In the genomic region with DNA sequence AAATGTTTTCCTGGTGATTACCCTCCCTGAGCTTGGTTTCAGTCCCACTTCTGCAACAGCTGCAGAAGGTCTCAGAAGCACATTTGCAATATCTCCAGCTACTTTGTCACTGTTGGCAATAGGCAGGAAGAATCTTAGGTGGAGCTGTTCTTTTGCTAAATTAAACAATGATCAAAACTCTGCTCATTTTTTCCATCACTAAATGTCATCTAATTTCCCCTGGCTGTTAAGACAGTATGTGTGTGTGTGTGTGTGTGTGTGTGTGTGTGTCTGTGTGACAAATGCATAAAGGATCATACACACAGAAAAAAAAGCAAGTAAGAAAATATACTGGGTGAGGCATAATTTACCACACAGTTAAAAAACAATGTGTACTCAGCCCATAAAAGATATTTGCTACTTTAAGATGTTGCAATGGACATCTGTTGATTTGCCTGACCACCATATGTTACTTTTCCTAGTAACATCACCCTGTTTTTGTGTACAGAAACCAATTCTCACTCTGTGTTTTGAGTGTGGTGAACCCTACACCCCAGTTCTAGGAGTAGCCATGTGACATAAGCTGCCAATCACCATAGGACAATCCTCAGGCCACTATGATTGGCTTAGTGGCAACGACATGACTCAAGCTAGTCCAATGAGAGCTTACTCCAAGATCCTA, we compare ENCODE assay signal across 13 cellular contexts.
DNase-seq lines count a peak whose midpoint lies in the region; ATAC-seq, FAIRE-seq and TF ChIP-seq lines count a peak whose summit lies in the region.
"Had no signal": no experiment of that assay in that cellular context is flagged by ENCODE, and none has a peak within 500 bp of the region (broad histone marks: within the 10 kb centered on the region; RNA-seq: fewer than 3 reads in every experiment).

No MANE protein-coding gene starts in this region.

- H3K4me1 ChIP-seq in esophagus muscularis mucosa (peaks cover 0 to 34% (median 17%) of the 10 kb centered on the region in 4 donors), rectal smooth muscle tissue (ENCODE audit: control insufficient read depth, insufficient read depth, low read length) (no peaks in the 10 kb centered on the region), Caco-2 (no peaks in the 10 kb centered on the region), small intestine (ENCODE audit: control insufficient read depth in 2 of 2, insufficient read depth in 1 of 2, low read depth in 1 of 2, low read length in 1 of 2) (no peaks in the 10 kb centered on the region)

- H3K27ac Mint-ChIP-seq in Caco-2 (ENCODE audit: unreplicated experiment) = no peak overlapping the region

- peak; percentile 44 for ATAC-seq in GM18867 (IDR thresholded peaks at IDR 0.05; ENCODE audit: unreplicated experiment)
- peak; percentile 53 for ATAC-seq in HG03159 (IDR thresholded peaks at IDR 0.05; ENCODE audit: unreplicated experiment)
- ATAC-seq in HG03095 (IDR thresholded peaks at IDR 0.05; ENCODE audit: unreplicated experiment) = no peak
- ATAC-seq: HepG2, left lobe of liver had no signal

- no peak for FAIRE-seq in small intestine (lab: Jason Lieb, UNC)
- FAIRE-seq: colon, H1, HepG2 had no signal

- intact Hi-C loops in esophagus muscularis mucosa (cut with DNase I) = no loop called here
- intact Hi-C loops in Caco-2 (cut with micrococcal nuclease; ENCODE audit: unreplicated experiment) = no loop called here

- POLR2A ChIA-PET in Caco-2 (lab: Charles Lee) = no interaction called here

- no peaks in the 10 kb centered on the region for H3K36me3 Mint-ChIP-seq in Caco-2 (ENCODE audit: insufficient read depth, unreplicated experiment)

- DNase-seq in esophagus muscularis mucosa (ENCODE audit: extremely low spot score) (peak; percentile 83), DMS153 (lab: John Stamatoyannopoulos, UW) (no peak), Caco-2 (no peak), small intestine (no peak)
- DNase-seq: activated CD4-positive, alpha-beta T cell treated with anti-CD3 and anti-CD28 coated beads, Interleukin-2, amount 50 U/mL, for 4 hours had no signal

- H3K4me3 Mint-ChIP-seq in Caco-2 (ENCODE audit: unreplicated experiment) = no peak overlapping the region

- CTCF ChIA-PET in Caco-2 (lab: Charles Lee) = no interaction called here

- 83% methylated on average over 1 of the region's 1 CpG for WGBS in esophagus muscularis mucosa
- WGBS in small intestine, 3 donors = 35 to 63% (median 47%) methylated on average over 1 of the region's 1 CpG

- TF ChIP-seq CTCF in esophagus muscularis mucosa (IDR thresholded peaks at IDR 0.05) (no peak), Caco-2 (IDR thresholded peaks at IDR 0.05; ENCODE audit: insufficient read depth in 1 of 2, low read depth in 1 of 2, low read length in 1 of 2, severe bottlenecking in 1 of 2, unreplicated experiment in 1 of 2) (no peak)

- TF ChIP-seq EP300 in esophagus muscularis mucosa (IDR thresholded peaks at IDR 0.05) = no peak

- H3K27me3 ChIP-seq in esophagus muscularis mucosa (no peaks in the 10 kb centered on the region), rectal smooth muscle tissue (ENCODE audit: control insufficient read depth, insufficient read depth, low read length) (no peaks in the 10 kb centered on the region), Caco-2 (replicated peaks; ENCODE audit: control insufficient read depth, insufficient read depth, low read length) (no peaks in the 10 kb centered on the region), small intestine (ENCODE audit: control insufficient read depth in 2 of 2, insufficient read depth in 2 of 2, low read length in 2 of 2) (no peaks in the 10 kb centered on the region)

- H3K4me3 ChIP-seq in esophagus muscularis mucosa = no peak overlapping the region
- no peak overlapping the region for H3K4me3 ChIP-seq in rectal smooth muscle tissue (ENCODE audit: low read length)
- H3K4me3 ChIP-seq in Caco-2 (ENCODE audit: low read depth, low read length) = no peak overlapping the region
- no peak overlapping the region for H3K4me3 ChIP-seq in small intestine (ENCODE audit: low read depth in 1 of 2, low read length in 2 of 2)

- H3K9me3 ChIP-seq in esophagus muscularis mucosa (peaks cover 0 to 4% (median 0%) of the 10 kb centered on the region in 4 donors), Caco-2 (no peaks in the 10 kb centered on the region), small intestine (ENCODE audit: control insufficient read depth, low read depth) (no peaks in the 10 kb centered on the region)

- no peaks in the 10 kb centered on the region for H3K36me3 ChIP-seq in esophagus muscularis mucosa
- no peaks in the 10 kb centered on the region for H3K36me3 ChIP-seq in rectal smooth muscle tissue (ENCODE audit: control insufficient read depth, insufficient read depth, low read length)
- no peaks in the 10 kb centered on the region for H3K36me3 ChIP-seq in Caco-2 (ENCODE audit: control insufficient read depth, insufficient read depth, low read length)
- no peaks in the 10 kb centered on the region for H3K36me3 ChIP-seq in small intestine (ENCODE audit: control insufficient read depth in 2 of 2, insufficient read depth in 2 of 2, low read length in 2 of 2)

- no TSS peak for BruUV-seq in Caco-2 (replicated peaks; lab: Mats Ljungman, UMichigan)

- no peak overlapping the region for H3K9ac ChIP-seq in rectal smooth muscle tissue (ENCODE audit: low read length)

- H3K9me3 Mint-ChIP-seq in Caco-2 (ENCODE audit: unreplicated experiment) = no peaks in the 10 kb centered on the region

- H3K4me1 Mint-ChIP-seq in Caco-2 (ENCODE audit: low read depth, unreplicated experiment) = no peaks in the 10 kb centered on the region

- TF ChIP-seq POLR2A in esophagus muscularis mucosa (IDR thresholded peaks at IDR 0.05; ENCODE audit: low read depth) = no peak

- peaks cover 4% of the 10 kb centered on the region for H3K27me3 Mint-ChIP-seq in Caco-2 (ENCODE audit: insufficient read depth, unreplicated experiment)

- H3K27ac ChIP-seq in esophagus muscularis mucosa (replicated peaks in 1 of 4) = peak overlapping the region; percentile 43 to 71 (median 58)
- H3K27ac ChIP-seq in rectal smooth muscle tissue (ENCODE audit: low read depth, low read length) = peak overlapping the region; percentile 30
- H3K27ac ChIP-seq in small intestine (ENCODE audit: low read depth in 1 of 2, low read length in 1 of 2) = peak overlapping the region in 1 of 2 donors; percentile 53
